ENCODE assay signal across 9 cellular contexts in the genomic region with DNA sequence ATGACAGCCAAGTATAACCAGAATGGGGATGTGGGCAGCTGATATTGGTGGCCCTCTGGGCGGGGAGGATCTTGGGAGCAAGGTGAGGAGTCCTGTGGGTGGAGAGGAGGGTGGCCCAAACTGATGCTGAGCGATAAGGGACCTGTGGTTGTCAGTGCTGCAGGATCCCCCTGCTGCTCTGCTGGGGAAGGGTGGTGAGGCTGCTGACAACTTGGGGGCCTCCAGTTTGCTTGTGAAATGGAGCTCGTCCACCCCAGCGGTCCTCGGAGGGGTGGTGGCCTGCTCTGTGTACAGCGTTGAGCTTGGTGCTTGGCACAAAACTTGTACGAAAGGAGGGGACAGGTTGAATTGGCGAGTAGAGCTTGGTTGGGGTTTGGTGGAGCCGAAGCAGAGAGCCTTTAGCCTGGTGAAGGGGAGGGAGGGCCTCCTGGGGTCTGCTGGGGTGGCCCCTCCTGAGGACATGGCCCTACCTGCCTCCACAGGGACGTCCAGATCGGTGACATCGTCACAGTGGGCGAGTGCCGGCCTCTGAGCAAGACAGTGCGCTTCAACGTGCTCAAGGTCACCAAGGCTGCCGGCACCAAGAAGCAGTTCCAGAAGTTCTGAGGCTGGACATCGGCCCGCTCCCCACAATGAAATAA. TPM values are rescaled to one million over a fixed set of nuclear protein-coding genes. Genes with fewer than 3 reads are reported as not detected.
DNase-seq lines count a peak whose midpoint lies in the region; ATAC-seq and TF ChIP-seq lines count a peak whose summit lies in the region.
"Had no signal": no experiment of that assay in that cellular context is flagged by ENCODE, and none has a peak within 500 bp of the region (broad histone marks: within the 10 kb centered on the region; RNA-seq: fewer than 3 reads in every experiment).

No MANE protein-coding gene starts in this region.

- H3K36me3 Mint-ChIP-seq in H9 (ENCODE audit: insufficient read depth in 1 of 3, low read depth in 3 of 3): peaks cover 35 to 40% (median 36%) of the 10 kb centered on the region in 3 experiments
- peaks cover 77% of the 10 kb centered on the region for H3K36me3 Mint-ChIP-seq in effector memory CD8-positive, alpha-beta T cell (ENCODE audit: insufficient read depth)

- no CpG with 5 or more reads among the region's 19 CpGs for WGBS in H9 (ENCODE audit: extremely low coverage, insufficient read length, low lambda C conversion rate)

- no peak for TF ChIP-seq CTCF in H9 (conservative IDR thresholded peaks at IDR 0.05)
- no peak for TF ChIP-seq CTCF in VCaP (conservative IDR thresholded peaks at IDR 0.05)

- peaks cover 6% of the 10 kb centered on the region for H3K23me2 ChIP-seq in H9 (ENCODE audit: insufficient read length, low read depth, low read length, poor library complexity, severe bottlenecking)

- H4K91ac ChIP-seq in H9 (ENCODE audit: insufficient read length, low read depth, low read length): no peak overlapping the region

- H4K5ac ChIP-seq in H9 (ENCODE audit: insufficient read length, low read depth, low read length): no peak overlapping the region

- H3K4me3 Mint-ChIP-seq in H9: peak overlapping the region; percentile 94
- peak overlapping the region; percentile 99 to 100 for H3K4me3 Mint-ChIP-seq in effector memory CD8-positive, alpha-beta T cell

- H3K4me1 Mint-ChIP-seq in H9: peaks cover 28 to 39% of the 10 kb centered on the region in 2 experiments
- H3K4me1 Mint-ChIP-seq in effector memory CD8-positive, alpha-beta T cell (ENCODE audit: low read depth in 2 of 2): peaks cover 53 to 56% of the 10 kb centered on the region in 2 donors

- no peak overlapping the region for H3K23ac ChIP-seq in H9 (ENCODE audit: insufficient read length, low read depth, low read length)

- peak overlapping the region; percentile 5 for H3K4me2 ChIP-seq in H9 (ENCODE audit: insufficient read depth, insufficient read length, low read length)

- H3K9ac ChIP-seq in H9 (ENCODE audit: extremely low read depth, insufficient read length, low read length): no peak overlapping the region

- ATAC-seq in effector memory CD8-positive, alpha-beta T cell (replicated peaks): no peak
- ATAC-seq in HG03159 (IDR thresholded peaks at IDR 0.05; ENCODE audit: unreplicated experiment): no peak
- ATAC-seq: right cardiac atrium had no signal

- H3K18ac ChIP-seq in H9 (ENCODE audit: insufficient read length, low read depth, low read length): no peak overlapping the region

- H3K9me3 Mint-ChIP-seq in H9: peaks cover 0 to 3% of the 10 kb centered on the region in 2 experiments; a peak in 1 of 5 replicates
- no peaks in the 10 kb centered on the region for H3K9me3 Mint-ChIP-seq in effector memory CD8-positive, alpha-beta T cell

- H3K27me3 Mint-ChIP-seq in H9 (ENCODE audit: low read depth): no peaks in the 10 kb centered on the region
- no peaks in the 10 kb centered on the region for H3K27me3 Mint-ChIP-seq in effector memory CD8-positive, alpha-beta T cell

- H3K4ac ChIP-seq in H9 (ENCODE audit: low read depth, low read length): no peak overlapping the region

- H3K4me1 ChIP-seq in H9 (ENCODE audit: insufficient read depth, low read length): no peaks in the 10 kb centered on the region; the same call in none of the 2 replicates

- H3K79me2 ChIP-seq in H9 (ENCODE audit: insufficient read depth, low read length): peaks cover 4% of the 10 kb centered on the region; the same call in 1 of the 2 replicates

- H3K27ac ChIP-seq in H9 (ENCODE audit: insufficient read length, low read depth, low read length): no peak overlapping the region
- H3K27ac ChIP-seq in VCaP: peak overlapping the region; percentile 97; the same call in 1 of the 2 replicates

- H3K27ac Mint-ChIP-seq in H9: peak overlapping the region; percentile 16 to 96 (median 57); a peak in 4 of 7 replicates
- peak overlapping the region; percentile 99 to 100 for H3K27ac Mint-ChIP-seq in effector memory CD8-positive, alpha-beta T cell

- no peak overlapping the region for H3K14ac ChIP-seq in H9 (ENCODE audit: insufficient read depth, low read length)

- H3K27me3 ChIP-seq in H9 (ENCODE audit: insufficient read depth, low read length): no peaks in the 10 kb centered on the region

- no peak overlapping the region for H4K8ac ChIP-seq in H9 (replicated peaks; ENCODE audit: insufficient read length, low read depth, low read length)

- no peak overlapping the region for H3K56ac ChIP-seq in H9 (ENCODE audit: insufficient read length, low read depth, low read length)

- no peak overlapping the region for H2AK5ac ChIP-seq in H9 (ENCODE audit: insufficient read length, low read length)

- no peak overlapping the region for H2BK120ac ChIP-seq in H9 (ENCODE audit: low read depth, low read length, poor library complexity, severe bottlenecking)

- no peak overlapping the region for H2BK12ac ChIP-seq in H9 (ENCODE audit: insufficient read length, low read depth, low read length)

- H3T11ph ChIP-seq in H9 (ENCODE audit: low read length): no peak overlapping the region

- no peak overlapping the region for H2BK20ac ChIP-seq in H9 (ENCODE audit: low read depth, low read length, poor library complexity, severe bottlenecking)

- H3K9me3 ChIP-seq in H9 (ENCODE audit: control insufficient read depth, low read depth, low read length): no peaks in the 10 kb centered on the region

- H2AFZ ChIP-seq in H9 (ENCODE audit: low read length): no peak overlapping the region

- H2BK15ac ChIP-seq in H9 (ENCODE audit: low read depth, low read length): no peak overlapping the region

- DNase-seq in H9 (no peak), OCI-M2 (lab: John Stamatoyannopoulos, UW; ENCODE audit: unreplicated experiment) (no peak)
- DNase-seq in effector memory CD8-positive, alpha-beta T cell: peak; percentile 23 to 48 (median 44)
- peak; percentile 56 for DNase-seq in stimulated activated CD8-positive, alpha-beta memory T cell treated with anti-CD3 and anti-CD28 coated beads, Interleukin-4, amount 100 ng/mL, for 48 hours
- DNase-seq in central memory CD4-positive, alpha-beta T cell: no peak
- no peak for DNase-seq in activated CD4-positive, CD25-positive, alpha-beta regulatory T cell (lab: John Stamatoyannopoulos, UW)

- H2BK5ac ChIP-seq in H9 (ENCODE audit: insufficient read length, low read length): no peak overlapping the region

- H4K20me1 ChIP-seq in H9 (ENCODE audit: control insufficient read depth, insufficient read depth, insufficient read length): no peaks in the 10 kb centered on the region

- peaks cover 10% of the 10 kb centered on the region for H3K79me1 ChIP-seq in H9 (ENCODE audit: insufficient read depth, low read depth, low read length, poor library complexity, severe bottlenecking)

RNA-seq across cellular contexts. Expression of a gene that starts 2.9 kb away (rescaled TPM):
- 2,503 and 2,512 TPM in 2 replicates for total RNA-seq in H9 (2021)

RNA-seq across cellular contexts. Expression of a gene that starts 11.7 kb away (rescaled TPM):
- total RNA-seq in H9 (2021): 3,286 and 3,356 TPM in 2 replicates

RNA-seq across cellular contexts. Expression of a gene that starts 13.3 kb away (rescaled TPM):
- 41.1 and 45.4 TPM in 2 replicates for total RNA-seq in H9 (2021)

RNA-seq across cellular contexts. Expression of a gene that starts 25.1 kb away (rescaled TPM):
- total RNA-seq in H9 (2021): 2.1 and 2.6 TPM in 2 replicates

RNA-seq across cellular contexts. Expression of a gene that starts 28.7 kb away (rescaled TPM):
- 14.5 and 15.0 TPM in 2 replicates for total RNA-seq in H9 (2021)

Comparison
In these comparisons a context has a peak if more than half of its experiments do, and no peak if none do; other contexts are left out.
1. DNase-seq: peak in effector memory CD8-positive, alpha-beta T cell (3 of 3) and stimulated activated CD8-positive, alpha-beta memory T cell treated with anti-CD3 and anti-CD28 coated beads, Interleukin-4, amount 100 ng/mL, for 48 hours (single experiment); none in H9 (single experiment), central memory CD4-positive, alpha-beta T cell (single experiment), activated CD4-positive, CD25-positive, alpha-beta regulatory T cell (0 of 4) and OCI-M2 (single experiment).